8 cellular contexts compared by ENCODE assay signal in the genomic region with DNA sequence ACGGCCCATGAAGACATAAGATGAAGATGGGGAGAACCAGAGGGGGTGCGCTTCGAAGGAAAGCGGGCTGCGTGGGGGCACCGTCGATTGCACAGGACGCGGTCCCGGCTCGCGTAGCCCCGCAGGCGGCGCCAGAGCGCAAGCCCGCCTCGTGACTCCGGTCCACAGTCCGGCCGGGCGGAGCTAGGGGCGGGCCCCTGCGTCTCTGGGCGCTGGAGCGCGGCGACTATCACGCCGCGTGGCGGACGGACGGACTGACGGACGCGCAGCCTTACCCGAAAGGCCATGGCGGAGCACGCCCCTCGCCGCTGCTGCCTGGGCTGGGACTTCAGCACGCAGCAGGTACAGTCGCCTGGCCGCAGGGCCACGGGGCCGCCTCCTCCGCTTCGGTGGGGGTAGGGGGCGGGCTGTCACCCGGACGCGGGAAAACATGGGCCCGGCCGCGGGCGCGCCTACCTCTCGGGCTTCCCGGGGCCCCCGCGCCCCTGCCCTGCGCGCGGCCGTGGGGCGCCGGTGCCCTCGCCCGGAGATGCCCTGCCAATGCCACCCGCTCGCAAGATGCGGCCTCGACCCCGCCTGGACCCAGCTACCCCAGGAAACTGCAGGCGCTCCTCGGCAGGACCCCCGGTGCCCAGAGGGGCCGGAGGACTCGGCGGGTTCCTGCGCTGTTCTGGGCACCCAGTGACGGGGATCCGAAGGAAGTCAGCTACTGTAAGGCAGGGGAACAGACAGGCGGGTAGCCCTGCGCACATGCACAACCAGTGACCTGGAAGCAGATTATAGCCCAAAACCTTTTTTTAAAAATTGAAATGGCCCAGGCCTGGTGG. TPM values are rescaled to one million over a fixed set of nuclear protein-coding genes. Genes with fewer than 3 reads are reported as not detected.
DNase-seq lines count a peak whose midpoint lies in the region; ATAC-seq and TF ChIP-seq lines count a peak whose summit lies in the region.

A gene (plus strand): TSS at position 202 of the 827 bp plus-strand sequence. CDS start 84 bp downstream, at position 286.

- no peaks in the 10 kb centered on the region for H3K36me3 Mint-ChIP-seq in activated naive CD8-positive, alpha-beta T cell treated with anti-CD3 and anti-CD28 coated beads, Interleukin-2, amount 10 ng/mL, durations not matched to agents 7 days and 5 days
- no peaks in the 10 kb centered on the region for H3K36me3 Mint-ChIP-seq in progenitor cell of endocrine pancreas (ENCODE audit: insufficient read depth)

- no peaks in the 10 kb centered on the region for H3K27me3 ChIP-seq in KMS-11 (ENCODE audit: insufficient read depth, low read depth)

- peak within 1 kb of the TSS; percentile 79 for H3K4me3 Mint-ChIP-seq in activated naive CD8-positive, alpha-beta T cell treated with anti-CD3 and anti-CD28 coated beads, Interleukin-2, amount 10 ng/mL, durations not matched to agents 7 days and 5 days
- peak within 1 kb of the TSS; percentile 71 for H3K4me3 Mint-ChIP-seq in progenitor cell of endocrine pancreas (ENCODE audit: low read depth)

- peak within 1 kb of the TSS; percentile 85 for H2AFZ ChIP-seq in KMS-11 (ENCODE audit: low read depth)

- ATAC-seq in GM21825 (IDR thresholded peaks at IDR 0.05; ENCODE audit: unreplicated experiment), result peak; percentile 98
- ATAC-seq in activated naive CD8-positive, alpha-beta T cell treated with anti-CD3 and anti-CD28 coated beads, Interleukin-2, amount 10 ng/mL, durations not matched to agents 7 days and 5 days (ENCODE audit: low read depth), result peak; percentile 98
- peak; percentile 99 for ATAC-seq in left cardiac atrium

- no peaks in the 10 kb centered on the region for H3K9me3 Mint-ChIP-seq in activated naive CD8-positive, alpha-beta T cell treated with anti-CD3 and anti-CD28 coated beads, Interleukin-2, amount 10 ng/mL, durations not matched to agents 7 days and 5 days
- peaks cover 3% of the 10 kb centered on the region for H3K9me3 Mint-ChIP-seq in progenitor cell of endocrine pancreas (ENCODE audit: low read depth)

- DNase-seq in GM03348 (ENCODE audit: low spot score), result peak; percentile 98
- peak; percentile 79 for DNase-seq in SKM-1 treated with dmso at 0.1 percent for 144 hours (lab: John Stamatoyannopoulos, UW; ENCODE audit: unreplicated experiment)
- DNase-seq in activated naive CD8-positive, alpha-beta T cell treated with anti-CD3 and anti-CD28 coated beads, Interleukin-2, amount 10 ng/mL, durations not matched to agents 7 days and 5 days, result peak; percentile 90
- DNase-seq in left cardiac atrium, result peak; percentile 92
- peak; percentile 77 for DNase-seq in progenitor cell of endocrine pancreas (ENCODE audit: low spot score, unreplicated experiment)
- peak; percentile 83 for DNase-seq in ureter (ENCODE audit: low spot score)

- peak within 1 kb of the TSS; percentile 33; the same call in 1 of the 2 replicates for H3K4me2 ChIP-seq in KMS-11

- peak within 1 kb of the TSS; percentile 69 for H3K9ac ChIP-seq in KMS-11

- intact Hi-C loops in left cardiac atrium (cut with DNase I), result loop anchor here (2.0 to 5.0 kb wide), 3 partner anchors 131 to 229 kb away; no protein-coding TSS in a partner anchor

- no peaks in the 10 kb centered on the region for H3K4me1 ChIP-seq in KMS-11 (ENCODE audit: low read depth, poor library complexity, severe bottlenecking)

- H3K36me3 ChIP-seq in KMS-11 (ENCODE audit: insufficient read depth), result no peaks in the 10 kb centered on the region

- TF ChIP-seq CTCF in KMS-11 (conservative IDR thresholded peaks at IDR 0.05; ENCODE audit: low read depth, low read length), result peak; percentile 30; the same call in 1 of the 2 replicates
- TF ChIP-seq CTCF in progenitor cell of endocrine pancreas (IDR thresholded peaks at IDR 0.05; ENCODE audit: unreplicated experiment), result peak; percentile 85

- no peaks in the 10 kb centered on the region for H3K79me2 ChIP-seq in KMS-11 (ENCODE audit: insufficient read depth, low read depth)

- no peaks in the 10 kb centered on the region for H4K20me1 ChIP-seq in KMS-11 (ENCODE audit: insufficient read depth)

- POLR2A ChIA-PET in activated naive CD8-positive, alpha-beta T cell treated with anti-CD3 and anti-CD28 coated beads, Interleukin-2, amount 10 ng/mL, durations not matched to agents 7 days and 5 days (lab: Charles Lee), result interaction anchor here (1.2 to 1.6 kb wide), 3 partner anchors 108 to 227 kb away, joined by 3 to 8 read pairs (median 3); no protein-coding TSS in a partner anchor

- no peaks in the 10 kb centered on the region for H3K27me3 Mint-ChIP-seq in activated naive CD8-positive, alpha-beta T cell treated with anti-CD3 and anti-CD28 coated beads, Interleukin-2, amount 10 ng/mL, durations not matched to agents 7 days and 5 days
- no peaks in the 10 kb centered on the region for H3K27me3 Mint-ChIP-seq in progenitor cell of endocrine pancreas

- H3K27ac ChIP-seq in KMS-11, result 0 out of 2 replicates have a peak within 1 kb of the TSS, but pooled peaks have one; percentile 5

- peaks cover 8% of the 10 kb centered on the region for H3K4me1 Mint-ChIP-seq in activated naive CD8-positive, alpha-beta T cell treated with anti-CD3 and anti-CD28 coated beads, Interleukin-2, amount 10 ng/mL, durations not matched to agents 7 days and 5 days
- peaks cover 4% of the 10 kb centered on the region for H3K4me1 Mint-ChIP-seq in progenitor cell of endocrine pancreas (ENCODE audit: low read depth)

- H3K27ac Mint-ChIP-seq in activated naive CD8-positive, alpha-beta T cell treated with anti-CD3 and anti-CD28 coated beads, Interleukin-2, amount 10 ng/mL, durations not matched to agents 7 days and 5 days, result peak within 1 kb of the TSS; percentile 67
- H3K27ac Mint-ChIP-seq in progenitor cell of endocrine pancreas, result peak within 1 kb of the TSS; percentile 53

- H3K4me3 ChIP-seq in KMS-11 (IDR thresholded peaks at IDR 0.05; ENCODE audit: insufficient read depth, low read depth, low read length), result peak within 1 kb of the TSS; percentile 45

RNA-seq across cellular contexts. Expression of the gene that starts here (rescaled TPM):
- 1 to 10 TPM; 2.6 to 3.1 TPM for total RNA-seq in activated naive CD8-positive, alpha-beta T cell treated with anti-CD3 and anti-CD28 coated beads, Interleukin-2, amount 10 ng/mL, durations not matched to agents 7 days and 5 days
- 1 to 10 TPM; 1.6 TPM for total RNA-seq in left cardiac atrium
- 4.0 and 7.0 TPM in 2 replicates for total RNA-seq in progenitor cell of endocrine pancreas
- total RNA-seq in ureter, result 19.3 TPM

Comparison
In these comparisons a context has a peak if more than half of its experiments do, and no peak if none do; other contexts are left out.
1. Peak in every context shown above with its lines: DNase-seq, ATAC-seq, H3K4me3 ChIP-seq and H3K27ac ChIP-seq.